In genomic region chr7:21480693-21481403, GRCh38 we compare ENCODE assay signal across 30 cellular contexts. TPM values are rescaled to one million over a fixed set of nuclear protein-coding genes. Genes with fewer than 3 reads are reported as not detected.
DNase-seq lines count a peak whose midpoint lies in the region; ATAC-seq, FAIRE-seq and TF ChIP-seq lines count a peak whose summit lies in the region.
"Had no signal": no experiment of that assay in that cellular context is flagged by ENCODE, and none has a peak within 500 bp of the region (broad histone marks: within the 10 kb centered on the region; RNA-seq: fewer than 3 reads in every experiment).

No MANE protein-coding gene starts in this region.

- H3K9ac ChIP-seq in trophoblast cell (ENCODE audit: low read length): no peak overlapping the region
- no peak overlapping the region for H3K9ac ChIP-seq in kidney (ENCODE audit: low read length in 2 of 2)

- no peaks in the 10 kb centered on the region for H3K27me3 Mint-ChIP-seq in CD4-positive, CD25-positive, alpha-beta regulatory T cell
- H3K27me3 Mint-ChIP-seq in GM23338 (ENCODE audit: insufficient read depth, low read depth, poor library complexity) (no peaks in the 10 kb centered on the region), WTC11 (ENCODE audit: low read depth) (no peaks in the 10 kb centered on the region), immature natural killer cell (ENCODE audit: low read depth in 3 of 3) (no peaks in the 10 kb centered on the region)
- no peaks in the 10 kb centered on the region for H3K27me3 Mint-ChIP-seq in activated T-helper 2 cell treated with anti-CD3 and anti-CD28 coated beads, Interferon-gamma antibody, Interleukin-2, Interleukin-4, amounts not matched to agents 10 μg/mL and 5 μg/mL and 100 μg/mL, durations not matched to agents 14 hours and 24 hours and 36 hours (ENCODE audit: low read depth)
- H3K27me3 Mint-ChIP-seq: activated naive CD8-positive, alpha-beta T cell; type B pancreatic cell had no signal

- H3K4me2 ChIP-seq in GM23338 (peak overlapping the region; percentile 17), trophoblast cell (ENCODE audit: low read length) (no peak overlapping the region)
- H3K4me2 ChIP-seq: PC-9 had no signal

- H3K27ac ChIP-seq in CD4-positive, CD25-positive, alpha-beta regulatory T cell (ENCODE audit: insufficient read depth, low read length, poor library complexity, severe bottlenecking): no peak overlapping the region
- peak overlapping the region; percentile 18 for H3K27ac ChIP-seq in GM23338 (ENCODE audit: low read depth)
- H3K27ac ChIP-seq in trophoblast cell (ENCODE audit: low read depth, low read length): no peak overlapping the region
- no peak overlapping the region for H3K27ac ChIP-seq in kidney (ENCODE audit: low read depth in 2 of 2, low read length in 2 of 2)
- H3K27ac ChIP-seq: gastroesophageal sphincter, left lung, PC-9, psoas muscle had no signal

- H3K4me3 ChIP-seq in CD4-positive, CD25-positive, alpha-beta regulatory T cell (ENCODE audit: low read depth, low read length): no peak overlapping the region
- H3K4me3 ChIP-seq in GM23338 (peak overlapping the region; percentile 1; the same call in 1 of the 2 replicates), trophoblast cell (ENCODE audit: low read depth, low read length) (no peak overlapping the region), kidney (ENCODE audit: low read length in 2 of 2) (no peak overlapping the region)
- H3K4me3 ChIP-seq: gastroesophageal sphincter, left lung, PC-9, psoas muscle had no signal

- no peak overlapping the region for H2BK12ac ChIP-seq in trophoblast cell (ENCODE audit: low read length)

- H2BK5ac ChIP-seq in trophoblast cell (ENCODE audit: low read depth, low read length, poor library complexity): no peak overlapping the region

- peaks cover 0 to 3% (median 0%) of the 10 kb centered on the region in 7 donors for H3K9me3 Mint-ChIP-seq in CD4-positive, CD25-positive, alpha-beta regulatory T cell
- H3K9me3 Mint-ChIP-seq in GM23338: no peaks in the 10 kb centered on the region
- H3K9me3 Mint-ChIP-seq in WTC11: no peaks in the 10 kb centered on the region
- H3K9me3 Mint-ChIP-seq in immature natural killer cell: no peaks in the 10 kb centered on the region
- peaks cover 6% of the 10 kb centered on the region for H3K9me3 Mint-ChIP-seq in activated T-helper 2 cell treated with anti-CD3 and anti-CD28 coated beads, Interferon-gamma antibody, Interleukin-2, Interleukin-4, amounts not matched to agents 10 μg/mL and 5 μg/mL and 100 μg/mL, durations not matched to agents 14 hours and 24 hours and 36 hours
- H3K9me3 Mint-ChIP-seq: type B pancreatic cell had no signal

- POLR2A ChIA-PET in WTC11 (lab: Charles Lee): interaction anchor here (1.0 kb wide), 1 partner anchor 54 kb away, joined by 4 read pairs; the partner anchor contains the start of gene SP4

- TF ChIP-seq CTCF in GM23338 (conservative IDR thresholded peaks at IDR 0.05; ENCODE audit: low read depth in 2 of 2) (no peak), WTC11 (IDR thresholded peaks at IDR 0.05) (no peak), kidney (IDR thresholded peaks at IDR 0.05; ENCODE audit: borderline replicate concordance, extremely low read depth, insufficient read depth) (no peak)

- no peaks in the 10 kb centered on the region for H3F3A ChIP-seq in GM23338 (replicated peaks; ENCODE audit: low read depth)

- H4K20me1 ChIP-seq in GM23338 (replicated peaks; ENCODE audit: insufficient read depth): no peaks in the 10 kb centered on the region

- intact Hi-C loops in activated T-helper 2 cell treated with anti-CD3 and anti-CD28 coated beads, Interferon-gamma antibody, Interleukin-2, Interleukin-4, amounts not matched to agents 10 μg/mL and 5 μg/mL and 100 μg/mL, durations not matched to agents 14 hours and 24 hours and 36 hours (cut with micrococcal nuclease): no loop called here
- intact Hi-C loops in kidney (cut with DNase I): no loop called here

- no peak overlapping the region for H2AK5ac ChIP-seq in trophoblast cell (ENCODE audit: low read length)

- H3K14ac ChIP-seq in trophoblast cell (ENCODE audit: low read length): no peak overlapping the region

- no peak for DNase-seq in CD4-positive, CD25-positive, alpha-beta regulatory T cell
- DNase-seq in GM23338 (ENCODE audit: low spot score): peak; percentile 64
- no peak for DNase-seq in WTC11 (ENCODE audit: low spot score)
- DNase-seq in immature natural killer cell: no peak
- DNase-seq in trophoblast cell: no peak
- no peak for DNase-seq in activated T-helper 2 cell treated with anti-CD3 and anti-CD28 coated beads, Interferon-gamma antibody, Interleukin-2, Interleukin-4, amounts not matched to agents 10 μg/mL and 5 μg/mL and 100 μg/mL, durations not matched to agents 14 hours and 24 hours and 36 hours (ENCODE audit: low spot score)
- DNase-seq in kidney: no peak
- DNase-seq in GM19239 (ENCODE audit: insufficient read length, low spot score): no peak
- DNase-seq: ACHN; activated CD8-positive, alpha-beta memory T cell treated with anti-CD3 and anti-CD28 coated beads for 24 hours; activated effector memory CD4-positive, alpha-beta T cell treated with anti-CD3 and anti-CD28 coated beads, Interleukin-2, amount 50 U/mL, for 16 hours; Caco-2; DMS79 treated with DMSO at 0.1 percent for 48 hours; GF-D8; Karpas-422; left lung; NCI-H1417; NCI-H2081; NCI-H345; NCI-H69; occipital lobe; PC-9; psoas muscle; stimulated activated CD4-positive, alpha-beta T cell treated with anti-CD3 and anti-CD28 coated beads, Interleukin-15, amount 100 ng/mL, for 24 hours; stimulated activated CD4-positive, alpha-beta T cell treated with anti-CD3 and anti-CD28 coated beads, Interleukin-4, amount 100 ng/mL, for 4 hours; substantia nigra had no signal

- no peak overlapping the region for H4K8ac ChIP-seq in trophoblast cell (ENCODE audit: low read depth, low read length)

- H3K36me3 Mint-ChIP-seq in CD4-positive, CD25-positive, alpha-beta regulatory T cell: peaks cover 49% of the 10 kb centered on the region
- H3K36me3 Mint-ChIP-seq in GM23338 (ENCODE audit: low read depth): peaks cover 26% of the 10 kb centered on the region; the same call in 2 of the 3 replicates
- peaks cover 30% of the 10 kb centered on the region for H3K36me3 Mint-ChIP-seq in WTC11
- H3K36me3 Mint-ChIP-seq in immature natural killer cell: peaks cover 14 to 43% (median 19%) of the 10 kb centered on the region in 3 donors
- H3K36me3 Mint-ChIP-seq in activated T-helper 2 cell treated with anti-CD3 and anti-CD28 coated beads, Interferon-gamma antibody, Interleukin-2, Interleukin-4, amounts not matched to agents 10 μg/mL and 5 μg/mL and 100 μg/mL, durations not matched to agents 14 hours and 24 hours and 36 hours (ENCODE audit: low read depth): peaks cover 66% of the 10 kb centered on the region

- ATAC-seq in CD4-positive, CD25-positive, alpha-beta regulatory T cell (ENCODE audit: low read depth in 2 of 2): no peak
- peak; percentile 84 for ATAC-seq in GM23338
- ATAC-seq in WTC11: peak; percentile 88
- ATAC-seq: gastroesophageal sphincter, left lung, psoas muscle, SK-N-SH treated with all-trans-retinoic acid at 6 μM for 48 hours had no signal

- no peaks in the 10 kb centered on the region for H3K4me1 ChIP-seq in CD4-positive, CD25-positive, alpha-beta regulatory T cell (ENCODE audit: control insufficient read depth, insufficient read depth, low read length, poor library complexity, severe bottlenecking)
- H3K4me1 ChIP-seq in GM23338 (ENCODE audit: insufficient read depth): peaks cover 44% of the 10 kb centered on the region
- no peaks in the 10 kb centered on the region for H3K4me1 ChIP-seq in trophoblast cell (ENCODE audit: control insufficient read depth in 1 of 2, insufficient read depth in 2 of 2, low read length in 2 of 2)
- H3K4me1 ChIP-seq in kidney (ENCODE audit: control insufficient read depth in 1 of 2, insufficient read depth in 1 of 2, low read depth in 1 of 2, low read length in 2 of 2): no peaks in the 10 kb centered on the region
- H3K4me1 ChIP-seq: Caco-2, gastroesophageal sphincter, left lung had no signal

- CTCF ChIA-PET in WTC11 (lab: Charles Lee): interaction anchor here (1.6 kb wide), 1 partner anchor 227 kb away, joined by 4 read pairs; no protein-coding TSS in a partner anchor

- H2BK120ac ChIP-seq in trophoblast cell (ENCODE audit: insufficient read depth, low read length, poor library complexity): no peak overlapping the region

- H3K36me3 ChIP-seq in CD4-positive, CD25-positive, alpha-beta regulatory T cell (ENCODE audit: control insufficient read depth, insufficient read depth, low read length): peaks cover 57% of the 10 kb centered on the region
- H3K36me3 ChIP-seq in GM23338 (ENCODE audit: insufficient read depth) (peaks cover 3% of the 10 kb centered on the region; the same call in 1 of the 2 replicates), trophoblast cell (ENCODE audit: control insufficient read depth in 1 of 2, insufficient read depth in 2 of 2, low read length in 2 of 2) (no peaks in the 10 kb centered on the region), kidney (ENCODE audit: control insufficient read depth in 1 of 2, insufficient read depth in 2 of 2, low read length in 2 of 2) (no peaks in the 10 kb centered on the region)

- no peak overlapping the region for H4K91ac ChIP-seq in trophoblast cell (ENCODE audit: low read depth, low read length)

- no peak overlapping the region for H3K18ac ChIP-seq in trophoblast cell (ENCODE audit: low read length)

- peaks cover 24% of the 10 kb centered on the region for H3K79me2 ChIP-seq in GM23338 (replicated peaks; ENCODE audit: insufficient read depth)
- no peaks in the 10 kb centered on the region for H3K79me2 ChIP-seq in trophoblast cell (ENCODE audit: control insufficient read depth, insufficient read depth, low read length, poor library complexity)

- no peak overlapping the region for H4K12ac ChIP-seq in trophoblast cell (ENCODE audit: low read depth, low read length)

- no peaks in the 10 kb centered on the region for H3K9me2 ChIP-seq in GM23338 (ENCODE audit: insufficient read depth)

- no peak overlapping the region for H2AFZ ChIP-seq in GM23338
- H2AFZ ChIP-seq in trophoblast cell (ENCODE audit: insufficient read depth, low read length, poor library complexity): no peak overlapping the region
- H2AFZ ChIP-seq: PC-9 had no signal

- no CpG with 5 or more reads among the region's 3 CpGs for WGBS in trophoblast cell (ENCODE audit: extremely low coverage, insufficient coverage, insufficient read length)

- H3K9me3 ChIP-seq in CD4-positive, CD25-positive, alpha-beta regulatory T cell (ENCODE audit: control insufficient read depth in 2 of 2, low read length in 2 of 2): no peaks in the 10 kb centered on the region
- H3K9me3 ChIP-seq in trophoblast cell (ENCODE audit: insufficient read depth, low read depth, low read length) (no peaks in the 10 kb centered on the region), kidney (ENCODE audit: control insufficient read depth in 1 of 2, low read length in 2 of 2) (no peaks in the 10 kb centered on the region)
- H3K9me3 ChIP-seq: gastroesophageal sphincter, left lung, psoas muscle had no signal

- H3K4me3 Mint-ChIP-seq in CD4-positive, CD25-positive, alpha-beta regulatory T cell: peak overlapping the region in 2 of 4 donors; percentile 18 to 33
- peak overlapping the region; percentile 40 for H3K4me3 Mint-ChIP-seq in GM23338
- peak overlapping the region; percentile 20 for H3K4me3 Mint-ChIP-seq in WTC11
- no peak overlapping the region for H3K4me3 Mint-ChIP-seq in immature natural killer cell
- no peak overlapping the region for H3K4me3 Mint-ChIP-seq in activated T-helper 2 cell treated with anti-CD3 and anti-CD28 coated beads, Interferon-gamma antibody, Interleukin-2, Interleukin-4, amounts not matched to agents 10 μg/mL and 5 μg/mL and 100 μg/mL, durations not matched to agents 14 hours and 24 hours and 36 hours (ENCODE audit: low read depth)
- H3K4me3 Mint-ChIP-seq: activated naive CD8-positive, alpha-beta T cell; type B pancreatic cell had no signal

- peaks cover 35 to 58% (median 50%) of the 10 kb centered on the region in 4 donors for H3K4me1 Mint-ChIP-seq in CD4-positive, CD25-positive, alpha-beta regulatory T cell
- H3K4me1 Mint-ChIP-seq in GM23338: peaks cover 44% of the 10 kb centered on the region
- H3K4me1 Mint-ChIP-seq in WTC11: peaks cover 47% of the 10 kb centered on the region
- H3K4me1 Mint-ChIP-seq in immature natural killer cell: peaks cover 39 to 55% of the 10 kb centered on the region in 2 donors
- peaks cover 23% of the 10 kb centered on the region for H3K4me1 Mint-ChIP-seq in activated T-helper 2 cell treated with anti-CD3 and anti-CD28 coated beads, Interferon-gamma antibody, Interleukin-2, Interleukin-4, amounts not matched to agents 10 μg/mL and 5 μg/mL and 100 μg/mL, durations not matched to agents 14 hours and 24 hours and 36 hours (ENCODE audit: low read depth)

- no peak overlapping the region for H3K23ac ChIP-seq in trophoblast cell (ENCODE audit: low read length)

- H3K27ac Mint-ChIP-seq in CD4-positive, CD25-positive, alpha-beta regulatory T cell: peak overlapping the region in 2 of 3 donors; percentile 40 to 71
- H3K27ac Mint-ChIP-seq in GM23338 (peak overlapping the region; percentile 74), WTC11 (peak overlapping the region; percentile 92), immature natural killer cell (peak overlapping the region in 4 of 6 donors; percentile 52 to 77 (median 64))
- no peak overlapping the region for H3K27ac Mint-ChIP-seq in activated T-helper 2 cell treated with anti-CD3 and anti-CD28 coated beads, Interferon-gamma antibody, Interleukin-2, Interleukin-4, amounts not matched to agents 10 μg/mL and 5 μg/mL and 100 μg/mL, durations not matched to agents 14 hours and 24 hours and 36 hours
- H3K27ac Mint-ChIP-seq: activated naive CD8-positive, alpha-beta T cell; type B pancreatic cell had no signal

- H3K79me1 ChIP-seq in trophoblast cell (ENCODE audit: low read length): no peaks in the 10 kb centered on the region

- no peak overlapping the region for H3K4ac ChIP-seq in trophoblast cell (ENCODE audit: low read depth, low read length)

- FAIRE-seq in kidney (lab: Jason Lieb, UNC): no peak
- FAIRE-seq in GM19239 (lab: Jason Lieb, UNC): no peak

- H3K27me3 ChIP-seq in CD4-positive, CD25-positive, alpha-beta regulatory T cell (ENCODE audit: control insufficient read depth, insufficient read depth, low read length): no peaks in the 10 kb centered on the region
- H3K27me3 ChIP-seq in GM23338 (ENCODE audit: insufficient read depth) (no peaks in the 10 kb centered on the region), trophoblast cell (ENCODE audit: insufficient read depth, low read length) (no peaks in the 10 kb centered on the region)
- H3K27me3 ChIP-seq: gastroesophageal sphincter, left lung had no signal

RNA-seq across cellular contexts. Expression of gene SP4, which starts 53.0 kb away (rescaled TPM):
- total RNA-seq in CD4-positive, CD25-positive, alpha-beta regulatory T cell: 43.5 TPM
- 10 to 100 TPM; 14.9 to 17.4 (median 16.5) TPM for polyA plus RNA-seq in CD4-positive, CD25-positive, alpha-beta regulatory T cell
- total RNA-seq in GM23338 (2014; rRNA removed; shearing (Covaris generic)): 36.7 and 41.6 TPM in 2 replicates
- 10.7 and 11.9 TPM in 2 replicates for polyA plus RNA-seq in GM23338 (2016; fragmentation: Nextera tagmentation; extraction: Ambion mirVana)
- 18.4 to 23.1 TPM (median 19.1 TPM) in 3 replicates for total RNA-seq in WTC11 (2021)
- polyA plus RNA-seq in immature natural killer cell: 10 to 100 TPM in 1 of 3 donors, 1 to 10 TPM in 2; 6.2 to 15.3 (median 9.0) TPM
- 1.4 and 1.9 TPM in 2 replicates for polyA plus RNA-seq in trophoblast cell (2013)
- 17.9 and 19.2 TPM in 2 replicates for total RNA-seq in activated T-helper 2 cell treated with anti-CD3 and anti-CD28 coated beads, Interferon-gamma antibody, Interleukin-2, Interleukin-4, amounts not matched to agents 10 μg/mL and 5 μg/mL and 100 μg/mL, durations not matched to agents 14 hours and 24 hours and 36 hours
- total RNA-seq in kidney: 11.2 TPM
- 1.2 TPM for polyA plus RNA-seq in kidney (ENCODE audit: insufficient read depth, low read depth, low replicate concordance)

Comparison
In these comparisons a context has a peak if more than half of its experiments do, and no peak if none do; other contexts are left out.
1. ATAC-seq: peak in GM23338 (single experiment) and WTC11 (single experiment); none in CD4-positive, CD25-positive, alpha-beta regulatory T cell (0 of 2).
2. H3K4me3 Mint-ChIP-seq: peak in GM23338 (single experiment) and WTC11 (single experiment); none in immature natural killer cell (0 of 5) and activated T-helper 2 cell treated with anti-CD3 and anti-CD28 coated beads, Interferon-gamma antibody, Interleukin-2, Interleukin-4, amounts not matched to agents 10 μg/mL and 5 μg/mL and 100 μg/mL, durations not matched to agents 14 hours and 24 hours and 36 hours (single experiment).